Comparison of ENCODE assay signal across 8 cellular contexts in the genomic region with DNA sequence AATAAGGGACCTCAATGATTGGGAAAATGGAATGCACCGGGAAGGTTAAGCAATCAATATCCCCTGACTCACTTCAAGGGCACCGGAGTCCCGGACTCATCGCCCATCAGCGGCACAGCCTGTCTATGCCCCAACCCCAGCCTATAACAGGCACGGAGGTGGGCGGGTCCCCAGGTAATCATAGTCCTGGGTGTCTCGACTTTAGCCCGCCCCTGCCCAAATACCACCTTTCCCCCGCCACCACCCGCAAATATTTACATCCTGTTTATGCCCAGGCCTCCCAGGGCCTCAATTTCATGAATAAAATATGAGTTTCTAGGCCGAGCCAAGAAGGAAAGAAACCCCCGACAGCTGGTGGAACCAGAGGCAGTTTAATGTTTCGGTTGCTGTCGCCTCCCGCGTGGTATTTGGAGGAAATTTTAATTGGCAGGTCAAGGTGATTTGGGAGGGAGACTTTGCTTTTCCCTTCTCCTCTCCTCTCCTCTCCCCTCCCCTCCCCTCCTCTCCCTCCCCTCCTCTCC. TPM values are rescaled to one million over a fixed set of nuclear protein-coding genes. Genes with fewer than 3 reads are reported as not detected.
A peak's percentile ranks its signal among the peaks of the same experiment; 100 is the strongest.
DNase-seq lines count a peak whose midpoint lies in the region; ATAC-seq, FAIRE-seq and TF ChIP-seq lines count a peak whose summit lies in the region.

No MANE protein-coding gene starts in this region.

- intact Hi-C loops in endothelial cell of umbilical vein (cut with micrococcal nuclease), result loop anchor here (1.0 to 10.0 kb wide), 4 partner anchors 19 to 175 kb away; partner anchors contain the start of gene CLIP2

- H3K9ac ChIP-seq in endothelial cell of umbilical vein (replicated peaks; ENCODE audit: extremely low read depth, insufficient read depth, low read length), result peak overlapping the region; percentile 22

- peak overlapping the region; percentile 76 for H3K4me3 Mint-ChIP-seq in stimulated activated memory B cell treated with anti-CD40 and anti-IgM and Interleukin-4, amounts not matched to agents 10 μg/mL and 1 μg/mL and 100 μg/mL, for 72 hours

- TF ChIP-seq CTCF in endothelial cell of umbilical vein (IDR thresholded peaks at IDR 0.05; ENCODE audit: extremely low read depth in 1 of 2, insufficient read depth in 1 of 2, low read depth in 1 of 2, low read length in 2 of 2), result no peak

- TF ChIP-seq POLR2A in endothelial cell of umbilical vein (IDR thresholded peaks at IDR 0.05; ENCODE audit: low read depth, low read length), result no peak

- POLR2A ChIA-PET in endothelial cell of umbilical vein (lab: Charles Lee), result no interaction called here

- peak; percentile 49 for FAIRE-seq in endothelial cell of umbilical vein (lab: Jason Lieb, UNC)

- H3K36me3 Mint-ChIP-seq in stimulated activated memory B cell treated with anti-CD40 and anti-IgM and Interleukin-4, amounts not matched to agents 10 μg/mL and 1 μg/mL and 100 μg/mL, for 72 hours, result no peaks in the 10 kb centered on the region

- peak overlapping the region; percentile 71 for H3K4me2 ChIP-seq in endothelial cell of umbilical vein (ENCODE audit: insufficient read depth, low read length)

- H3K27ac ChIP-seq in endothelial cell of umbilical vein (ENCODE audit: insufficient read depth, low read depth, low read length), result no peak overlapping the region

- no peaks in the 10 kb centered on the region for H3K27me3 ChIP-seq in endothelial cell of umbilical vein (ENCODE audit: control insufficient read depth in 2 of 2, insufficient read depth in 2 of 2, low read length in 2 of 2)

- H2AFZ ChIP-seq in endothelial cell of umbilical vein (ENCODE audit: low read depth, low read length), result peak overlapping the region; percentile 83

- DNase-seq in EL (peak; percentile 69), NCI-H526 (lab: John Stamatoyannopoulos, UW) (peak; percentile 89 to 94), endothelial cell of umbilical vein (ENCODE audit: low read depth, low spot score) (peak; percentile 62), middle frontal gyrus (ENCODE audit: extremely low spot score, low spot score) (peak; percentile 62)
- peak; percentile 79 for DNase-seq in activated CD8-positive, alpha-beta memory T cell treated with anti-CD3 and anti-CD28 coated beads for 24 hours

- H3K9me1 ChIP-seq in endothelial cell of umbilical vein (replicated peaks; ENCODE audit: control insufficient read depth, extremely low read depth, insufficient read depth, low read length), result no peaks in the 10 kb centered on the region

- no peaks in the 10 kb centered on the region for H3K9me3 Mint-ChIP-seq in stimulated activated memory B cell treated with anti-CD40 and anti-IgM and Interleukin-4, amounts not matched to agents 10 μg/mL and 1 μg/mL and 100 μg/mL, for 72 hours

- peaks cover 58% of the 10 kb centered on the region for H3K4me1 Mint-ChIP-seq in stimulated activated memory B cell treated with anti-CD40 and anti-IgM and Interleukin-4, amounts not matched to agents 10 μg/mL and 1 μg/mL and 100 μg/mL, for 72 hours

- BruUV-seq in endothelial cell of umbilical vein (replicated peaks; lab: Mats Ljungman, UMichigan), result no TSS peak

- dilution Hi-C loops in endothelial cell of umbilical vein (cut with MboI; ENCODE audit: extremely low pct_ligation_motif_present, low sequenced_read_pairs), result no loop called here

- no peaks in the 10 kb centered on the region for H3K79me2 ChIP-seq in endothelial cell of umbilical vein (ENCODE audit: control insufficient read depth, insufficient read depth, low read length)

- ATAC-seq in HG03039 (IDR thresholded peaks at IDR 0.05; ENCODE audit: unreplicated experiment) (peak; percentile 29), HG03378 (IDR thresholded peaks at IDR 0.05; ENCODE audit: unreplicated experiment) (no peak)
- ATAC-seq in stimulated activated memory B cell treated with anti-CD40 and anti-IgM and Interleukin-4, amounts not matched to agents 10 μg/mL and 1 μg/mL and 100 μg/mL, for 72 hours, result peak; percentile 72

- CTCF ChIA-PET in endothelial cell of umbilical vein (lab: Charles Lee), result interaction anchor here (0.9 to 3.6 kb wide), 6 partner anchors 10 to 124 kb away, joined by 3 to 22 read pairs (median 6); partner anchors contain the start of gene CLIP2

- H3K4me3 ChIP-seq in endothelial cell of umbilical vein (replicated peaks in 1 of 3; ENCODE audit: insufficient read depth in 1 of 3, low read depth in 1 of 3, low read length in 3 of 3), result peak overlapping the region; percentile 50 to 63 (median 61)

- H3K27me3 Mint-ChIP-seq in stimulated activated memory B cell treated with anti-CD40 and anti-IgM and Interleukin-4, amounts not matched to agents 10 μg/mL and 1 μg/mL and 100 μg/mL, for 72 hours, result no peaks in the 10 kb centered on the region

- peak overlapping the region; percentile 88 for H3K27ac Mint-ChIP-seq in stimulated activated memory B cell treated with anti-CD40 and anti-IgM and Interleukin-4, amounts not matched to agents 10 μg/mL and 1 μg/mL and 100 μg/mL, for 72 hours

- peaks cover 16% of the 10 kb centered on the region for H3K4me1 ChIP-seq in endothelial cell of umbilical vein (ENCODE audit: control insufficient read depth, extremely low read depth, insufficient read depth, low read length)

- H3K9me3 ChIP-seq in endothelial cell of umbilical vein (replicated peaks; ENCODE audit: control insufficient read depth, insufficient read depth, low read length), result no peaks in the 10 kb centered on the region

- H4K20me1 ChIP-seq in endothelial cell of umbilical vein (replicated peaks; ENCODE audit: control insufficient read depth, extremely low read depth, insufficient read depth, low read length), result no peaks in the 10 kb centered on the region

- H3K36me3 ChIP-seq in endothelial cell of umbilical vein (ENCODE audit: control insufficient read depth in 2 of 2, extremely low read depth in 1 of 2, insufficient read depth in 2 of 2, low read length in 2 of 2), result no peaks in the 10 kb centered on the region

TF ChIP-seq in endothelial cell of umbilical vein, 7 proteins besides CTCF, POLR2A, EP300 and RAD21:
- TF ChIP-seq FOS (IDR thresholded peaks at IDR 0.05; ENCODE audit: borderline replicate concordance, insufficient read depth, low read length) (no peak), GATA2 (IDR thresholded peaks at IDR 0.05; ENCODE audit: insufficient read depth, insufficient read length, low read depth, low read length) (no peak), JUN (IDR thresholded peaks at IDR 0.05; ENCODE audit: borderline replicate concordance, insufficient read depth, insufficient read length, low read depth) (no peak), MYC (IDR thresholded peaks at IDR 0.05; ENCODE audit: low read depth, low read length) (no peak), EZH2 (IDR thresholded peaks at IDR 0.05; ENCODE audit: borderline replicate concordance, low read depth, low read length, severe bottlenecking) (no peak), POLR2AphosphoS5 (IDR thresholded peaks at IDR 0.05; ENCODE audit: insufficient read depth, low read depth, low read length) (no peak)
- TF ChIP-seq, protein P1, sequence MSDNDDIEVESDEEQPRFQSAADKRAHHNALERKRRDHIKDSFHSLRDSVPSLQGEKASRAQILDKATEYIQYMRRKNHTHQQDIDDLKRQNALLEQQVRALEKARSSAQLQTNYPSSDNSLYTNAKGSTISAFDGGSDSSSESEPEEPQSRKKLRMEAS (IDR thresholded peaks at IDR 0.05; ENCODE audit: insufficient read depth, insufficient read length), result no peak

RNA-seq across cellular contexts. Expression of gene RFC2, which starts 15.6 kb away (rescaled TPM):
- 40.0 and 44.3 TPM in 2 replicates for total RNA-seq in endothelial cell of umbilical vein
- 17.8 and 24.4 TPM in 2 replicates for polyA plus RNA-seq in endothelial cell of umbilical vein
- 29.2 and 35.4 TPM in 2 replicates for polyA plus RNA-seq in endothelial cell of umbilical vein (2011; cell fraction: cytosol; rRNA removed)
- 17.6 and 18.0 TPM in 2 replicates for polyA plus RNA-seq in endothelial cell of umbilical vein (2011; cell fraction: nucleus; rRNA removed)
- polyA plus RNA-seq in endothelial cell of umbilical vein (2012), result 20.6 and 30.8 TPM in 2 replicates
- polyA minus RNA-seq in endothelial cell of umbilical vein, result 32.7 and 46.1 TPM in 2 replicates
- 52.8 TPM for polyA minus RNA-seq in endothelial cell of umbilical vein (2011; cell fraction: cytosol; rRNA and poly(A)+ RNA removed)
- 8.2 and 13.6 TPM in 2 replicates for polyA minus RNA-seq in endothelial cell of umbilical vein (2011; cell fraction: nucleus; rRNA and poly(A)+ RNA removed)

RNA-seq across cellular contexts. Expression of gene CLIP2, which starts 19.4 kb away (rescaled TPM):
- 37.1 and 38.0 TPM in 2 replicates for total RNA-seq in endothelial cell of umbilical vein
- 8.1 and 8.3 TPM in 2 replicates for polyA plus RNA-seq in endothelial cell of umbilical vein
- polyA plus RNA-seq in endothelial cell of umbilical vein (2011; cell fraction: cytosol; rRNA removed), result 8.6 and 10.3 TPM in 2 replicates
- polyA plus RNA-seq in endothelial cell of umbilical vein (2011; cell fraction: nucleus; rRNA removed), result 12.8 and 13.4 TPM in 2 replicates
- 14.5 and 18.6 TPM in 2 replicates for polyA plus RNA-seq in endothelial cell of umbilical vein (2012)
- polyA minus RNA-seq in endothelial cell of umbilical vein, result 16.3 and 16.4 TPM in 2 replicates
- 3.8 TPM for polyA minus RNA-seq in endothelial cell of umbilical vein (2011; cell fraction: cytosol; rRNA and poly(A)+ RNA removed)
- polyA minus RNA-seq in endothelial cell of umbilical vein (2011; cell fraction: nucleus; rRNA and poly(A)+ RNA removed), result 11.4 and 21.5 TPM in 2 replicates
